ENCODE assay signal across 15 cellular contexts in the genomic region with DNA sequence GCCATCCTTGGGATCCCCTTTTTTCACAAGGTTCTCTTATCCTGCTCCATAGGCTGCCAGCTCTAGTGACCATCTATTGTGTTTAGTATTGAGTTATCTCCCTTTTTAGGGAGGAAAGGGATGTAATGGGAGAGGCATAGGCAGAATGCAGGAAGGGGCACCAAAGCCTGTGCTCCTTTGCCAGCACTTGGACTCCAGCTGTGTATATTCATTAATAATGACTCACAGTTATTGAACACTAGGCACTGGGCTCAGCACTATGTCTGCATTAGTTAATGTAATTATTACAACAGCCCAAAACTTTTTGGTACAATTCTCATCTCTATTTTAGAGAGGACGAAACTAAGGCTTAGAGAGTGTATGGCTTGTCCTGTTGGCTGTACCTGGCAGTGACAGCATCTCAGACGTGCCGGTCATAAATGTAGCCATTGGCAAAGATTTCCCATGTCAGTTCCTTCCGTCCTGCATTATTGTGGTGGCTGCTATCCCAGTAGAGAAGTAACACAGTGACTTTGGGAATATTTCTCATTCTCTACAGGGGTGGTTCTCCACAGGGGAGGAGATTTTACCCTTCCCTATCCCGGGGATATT.
DNase-seq lines count a peak whose midpoint lies in the region; ATAC-seq, FAIRE-seq and TF ChIP-seq lines count a peak whose summit lies in the region.
"Had no signal": no experiment of that assay in that cellular context is flagged by ENCODE, and none has a peak within 500 bp of the region (broad histone marks: within the 10 kb centered on the region; RNA-seq: fewer than 3 reads in every experiment).

No MANE protein-coding gene starts in this region.

- H3K9me3 ChIP-seq in A549: no peaks in the 10 kb centered on the region
- H3K9me3 ChIP-seq in gastroesophageal sphincter: no peaks in the 10 kb centered on the region
- H3K9me3 ChIP-seq in psoas muscle: no peaks in the 10 kb centered on the region
- H3K9me3 ChIP-seq: ovary had no signal

- H3K4me3 Mint-ChIP-seq in effector memory CD8-positive, alpha-beta T cell: no peak overlapping the region

- DNase-seq in A549 (ENCODE audit: low read depth in 1 of 2, low spot score in 1 of 2) (no peak), NCI-H446 treated with DMSO at 0.1 percent for 48 hours (lab: John Stamatoyannopoulos, UW) (peak; percentile 44), psoas muscle (no peak), SHP77 treated with DMSO at 0.1 percent for 48 hours (lab: John Stamatoyannopoulos, UW) (no peak)
- no peak for DNase-seq in effector memory CD8-positive, alpha-beta T cell
- DNase-seq in stimulated activated CD4-positive, alpha-beta T cell treated with anti-CD3 and anti-CD28 coated beads, Interleukin-2, amount 100 ng/mL, for 24 hours: no peak
- DNase-seq: activated effector memory CD4-positive, alpha-beta T cell treated with Interleukin-2 at 50 U/mL for 16 hours; anterior cingulate cortex; NK-92 treated with Interleukin-12 subunit alpha and Interleukin-12 subunit beta, amount 100 ng/mL, for 24 hours; ovary; SHP77 had no signal

- ATAC-seq in A549 (peak; percentile 43 to 63; a peak in 4 of 6 replicates), gastroesophageal sphincter (no peak), psoas muscle (peak in 3 of 4 donors; percentile 4 to 11 (median 6)), GM19395 (IDR thresholded peaks at IDR 0.05; ENCODE audit: unreplicated experiment) (no peak)
- ATAC-seq in effector memory CD8-positive, alpha-beta T cell (replicated peaks): no peak

- no peak for FAIRE-seq in A549 (lab: Jason Lieb, UNC)
- FAIRE-seq: HTR-8/SVneo, TTC549 had no signal

- H3K4me1 ChIP-seq in A549 (peaks cover 57% of the 10 kb centered on the region), gastroesophageal sphincter (peaks cover 48 to 99% (median 71%) of the 10 kb centered on the region in 3 donors), psoas muscle (peaks cover 89% of the 10 kb centered on the region)

- H3K4me3 ChIP-seq in A549 (no peak overlapping the region), gastroesophageal sphincter (no peak overlapping the region), psoas muscle (no peak overlapping the region)
- H3K4me3 ChIP-seq: ovary had no signal

- H3K4me2 ChIP-seq in A549: peak overlapping the region; percentile 69

- POLR2A ChIA-PET in A549 (lab: Yijun Ruan, JAX): no interaction called here

- no peaks in the 10 kb centered on the region for H3K9me3 Mint-ChIP-seq in effector memory CD8-positive, alpha-beta T cell

- no peak for TF ChIP-seq RAD21 in A549 (conservative IDR thresholded peaks at IDR 0.05 in 1 of 2, IDR thresholded peaks at IDR 0.05 in 1 of 2)

- intact Hi-C loops in psoas muscle (cut with DNase I): no loop called here

- TF ChIP-seq CTCF in A549 (IDR thresholded peaks at IDR 0.05): no peak
- no peak for TF ChIP-seq CTCF in gastroesophageal sphincter (IDR thresholded peaks at IDR 0.05)
- TF ChIP-seq CTCF in psoas muscle (IDR thresholded peaks at IDR 0.05): no peak

- H3K36me3 ChIP-seq in gastroesophageal sphincter (no peaks in the 10 kb centered on the region), psoas muscle (ENCODE audit: insufficient read depth in 1 of 2, low read depth in 1 of 2) (no peaks in the 10 kb centered on the region)
- H3K36me3 ChIP-seq: ovary had no signal

- no peaks in the 10 kb centered on the region for H3K27me3 Mint-ChIP-seq in effector memory CD8-positive, alpha-beta T cell

- peaks cover 44 to 64% of the 10 kb centered on the region in 2 donors for H3K4me1 Mint-ChIP-seq in effector memory CD8-positive, alpha-beta T cell (ENCODE audit: low read depth in 2 of 2)

- H3K27me3 ChIP-seq in gastroesophageal sphincter (no peaks in the 10 kb centered on the region), psoas muscle (ENCODE audit: insufficient read depth in 3 of 3, low read length in 2 of 3) (no peaks in the 10 kb centered on the region)
- H3K27me3 ChIP-seq: ovary had no signal

- peak overlapping the region in 1 of 2 donors; percentile 27 for H3K27ac Mint-ChIP-seq in effector memory CD8-positive, alpha-beta T cell

- TF ChIP-seq POLR2A in A549 (IDR thresholded peaks at IDR 0.05; ENCODE audit: low read length): no peak
- no peak for TF ChIP-seq POLR2A in gastroesophageal sphincter (IDR thresholded peaks at IDR 0.05)

- CTCF ChIA-PET in A549 (lab: Yijun Ruan, JAX): no interaction called here

- H3K36me3 Mint-ChIP-seq in effector memory CD8-positive, alpha-beta T cell (ENCODE audit: insufficient read depth): peaks cover 13% of the 10 kb centered on the region

- H3K27ac ChIP-seq in A549 (peak overlapping the region; percentile 56 to 71; a peak in 5 of 6 replicates), gastroesophageal sphincter (peak overlapping the region in 3 of 4 donors; percentile 40 to 86 (median 66)), psoas muscle (peak overlapping the region; percentile 91)

- TF ChIP-seq EP300 in A549 (IDR thresholded peaks at IDR 0.05) (no peak), gastroesophageal sphincter (IDR thresholded peaks at IDR 0.05) (no peak)

- WGBS in A549 (ENCODE audit: missing lambda C conversion rate): 41% methylated on average over 5 of the region's 5 CpGs
- 39 to 43% methylated on average over 3 to 4 of the region's 5 CpGs for WGBS in gastroesophageal sphincter (ENCODE audit: low coverage in 1 of 2), 2 donors
- WGBS in psoas muscle, 3 donors: 22 to 32% (median 25%) methylated on average over 5 of the region's 5 CpGs

TF ChIP-seq in A549, 52 proteins besides CTCF, POLR2A, EP300 and RAD21:
- no peak for TF ChIP-seq RARB (CRISPR knock-in tag; IDR thresholded peaks at IDR 0.05)
- no peak for TF ChIP-seq ZC3H11A (IDR thresholded peaks at IDR 0.05)
- no peak for TF ChIP-seq KDM1A (IDR thresholded peaks at IDR 0.05; ENCODE audit: low read depth)
- TF ChIP-seq CHD2 (IDR thresholded peaks at IDR 0.05; ENCODE audit: low read length, partially characterized antibody): no peak
- TF ChIP-seq KDM5A (IDR thresholded peaks at IDR 0.05): no peak
- TF ChIP-seq ESRRA (IDR thresholded peaks at IDR 0.05; ENCODE audit: borderline replicate concordance, low read length): no peak

Comparison
In these comparisons a context has a peak if more than half of its experiments do, and no peak if none do; other contexts are left out.
1. ATAC-seq: peak in A549 (2 of 2) and psoas muscle (3 of 4); none in gastroesophageal sphincter (single experiment), effector memory CD8-positive, alpha-beta T cell (single experiment) and GM19395 (single experiment).
2. Peak in every context shown above with its lines, with median percentiles within 50 percentile points of each other: H3K27ac ChIP-seq.